In the genomic region with DNA sequence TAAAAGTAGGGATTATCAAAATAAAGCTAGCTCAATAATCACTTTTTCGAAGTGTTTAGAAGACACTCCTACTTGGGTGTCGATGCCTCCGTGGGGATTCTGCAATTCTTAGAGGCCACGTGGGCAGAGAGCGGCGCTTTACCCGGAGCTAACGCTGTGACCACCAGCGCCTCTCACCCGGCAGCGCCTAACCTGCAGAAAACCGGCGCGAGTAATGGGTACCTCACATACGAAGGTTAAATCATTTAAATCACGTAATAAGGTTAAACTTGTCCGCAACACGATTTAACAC, we compare ENCODE assay signal across 8 cellular contexts. TPM values are rescaled to one million over a fixed set of nuclear protein-coding genes. Genes with fewer than 3 reads are reported as not detected.
A peak's percentile ranks its signal among the peaks of the same experiment; 100 is the strongest.
DNase-seq lines count a peak whose midpoint lies in the region; ATAC-seq and TF ChIP-seq lines count a peak whose summit lies in the region.

No MANE protein-coding gene starts in this region.

- no peaks in the 10 kb centered on the region for H3K27me3 Mint-ChIP-seq in activated CD4-positive, alpha-beta T cell treated with anti-CD3 and anti-CD28 coated beads for 36 hours

- POLR2A ChIA-PET in activated CD4-positive, alpha-beta T cell treated with anti-CD3 and anti-CD28 coated beads for 36 hours (lab: Charles Lee): interaction anchor here (1.2 to 3.6 kb wide), 6 partner anchors 42 to 543 kb away, joined by 3 to 62 read pairs (median 10); a partner anchor contains a TSS

- no peak for TF ChIP-seq CTCF in lower lobe of right lung (IDR thresholded peaks at IDR 0.05)

- H3K4me3 ChIP-seq in lower lobe of right lung: peak overlapping the region; percentile 84

- peaks cover 45% of the 10 kb centered on the region for H3K36me3 ChIP-seq in lower lobe of right lung

- H3K9me3 ChIP-seq in lower lobe of right lung: no peaks in the 10 kb centered on the region

- peaks cover 42% of the 10 kb centered on the region for H3K4me1 Mint-ChIP-seq in activated CD4-positive, alpha-beta T cell treated with anti-CD3 and anti-CD28 coated beads for 36 hours

- H3K27ac Mint-ChIP-seq in activated CD4-positive, alpha-beta T cell treated with anti-CD3 and anti-CD28 coated beads for 36 hours: peak overlapping the region; percentile 98

- H3K36me3 Mint-ChIP-seq in activated CD4-positive, alpha-beta T cell treated with anti-CD3 and anti-CD28 coated beads for 36 hours (ENCODE audit: low read depth): peaks cover 62% of the 10 kb centered on the region

- intact Hi-C loops in activated CD4-positive, alpha-beta T cell treated with anti-CD3 and anti-CD28 coated beads for 36 hours (cut with DNase I, micrococcal nuclease): loop anchor here (1.0 to 5.0 kb wide), 8 partner anchors 44 to 804 kb away; a partner anchor contains a TSS
- intact Hi-C loops in lower lobe of right lung (cut with DNase I): no loop called here

- H3K4me1 ChIP-seq in lower lobe of right lung: peaks cover 53% of the 10 kb centered on the region

- ATAC-seq in HG03045 (IDR thresholded peaks at IDR 0.05; ENCODE audit: unreplicated experiment): peak; percentile 41
- peak; percentile 37 for ATAC-seq in activated CD4-positive, alpha-beta T cell treated with anti-CD3 and anti-CD28 coated beads for 36 hours
- peak; percentile 76 to 80 for ATAC-seq in lower lobe of right lung

- CTCF ChIA-PET in activated CD4-positive, alpha-beta T cell treated with anti-CD3 and anti-CD28 coated beads for 36 hours (lab: Charles Lee): interaction anchor here (0.6 to 3.4 kb wide), 4 partner anchors 8 to 74 kb away, joined by 3 to 23 read pairs (median 4); a partner anchor contains a TSS

- DNase-seq in activated T-cell treated with anti-CD3 and anti-CD28 coated beads for 1 hour (ENCODE audit: low read depth): peak; percentile 42
- DNase-seq in activated T-cell treated with anti-CD3 and anti-CD28 coated beads, Interleukin-2, amount 50 U/mL, for 1 hour: no peak
- peak; percentile 56 for DNase-seq in NCI-H2227 (lab: John Stamatoyannopoulos, UW; ENCODE audit: unreplicated experiment)
- peak; percentile 77 for DNase-seq in activated CD4-positive, alpha-beta T cell treated with anti-CD3 and anti-CD28 coated beads for 36 hours
- DNase-seq in dedifferentiated amniotic fluid mesenchymal stem cell (ENCODE audit: extremely low spot score): peak; percentile 44
- peak; percentile 77 for DNase-seq in lower lobe of right lung
- peak; percentile 40 for DNase-seq in stimulated activated CD8-positive, alpha-beta memory T cell treated with anti-CD3 and anti-CD28 coated beads, Interleukin-12 subunit alpha, Interleukin-12 subunit beta, amount 100 ng/mL, for 4 hours (ENCODE audit: low read depth)

- H3K27me3 ChIP-seq in lower lobe of right lung (ENCODE audit: low read depth): no peaks in the 10 kb centered on the region

- H3K9me3 Mint-ChIP-seq in activated CD4-positive, alpha-beta T cell treated with anti-CD3 and anti-CD28 coated beads for 36 hours (ENCODE audit: low read depth): no peaks in the 10 kb centered on the region

- H3K4me3 Mint-ChIP-seq in activated CD4-positive, alpha-beta T cell treated with anti-CD3 and anti-CD28 coated beads for 36 hours: peak overlapping the region; percentile 99

- H3K27ac ChIP-seq in lower lobe of right lung: peak overlapping the region; percentile 94

RNA-seq across cellular contexts. Expression of a gene that starts 0.5 kb away (rescaled TPM):
- 100 to 1,000 TPM; 326 to 355 TPM for total RNA-seq in activated CD4-positive, alpha-beta T cell treated with anti-CD3 and anti-CD28 coated beads for 36 hours
- 83.2 TPM for total RNA-seq in lower lobe of right lung

RNA-seq across cellular contexts. Expression of a gene that starts 0.7 kb away (rescaled TPM):
- 10 to 100 TPM; 13.8 to 15.7 TPM for total RNA-seq in activated CD4-positive, alpha-beta T cell treated with anti-CD3 and anti-CD28 coated beads for 36 hours
- total RNA-seq in lower lobe of right lung: 50.2 TPM

RNA-seq across cellular contexts. Expression of a gene that starts 43.3 kb away (rescaled TPM):
- 10 to 100 TPM; 28.6 to 29.9 TPM for total RNA-seq in activated CD4-positive, alpha-beta T cell treated with anti-CD3 and anti-CD28 coated beads for 36 hours
- 30.8 TPM for total RNA-seq in lower lobe of right lung
